14 cellular contexts compared by ENCODE assay signal in the genomic region with DNA sequence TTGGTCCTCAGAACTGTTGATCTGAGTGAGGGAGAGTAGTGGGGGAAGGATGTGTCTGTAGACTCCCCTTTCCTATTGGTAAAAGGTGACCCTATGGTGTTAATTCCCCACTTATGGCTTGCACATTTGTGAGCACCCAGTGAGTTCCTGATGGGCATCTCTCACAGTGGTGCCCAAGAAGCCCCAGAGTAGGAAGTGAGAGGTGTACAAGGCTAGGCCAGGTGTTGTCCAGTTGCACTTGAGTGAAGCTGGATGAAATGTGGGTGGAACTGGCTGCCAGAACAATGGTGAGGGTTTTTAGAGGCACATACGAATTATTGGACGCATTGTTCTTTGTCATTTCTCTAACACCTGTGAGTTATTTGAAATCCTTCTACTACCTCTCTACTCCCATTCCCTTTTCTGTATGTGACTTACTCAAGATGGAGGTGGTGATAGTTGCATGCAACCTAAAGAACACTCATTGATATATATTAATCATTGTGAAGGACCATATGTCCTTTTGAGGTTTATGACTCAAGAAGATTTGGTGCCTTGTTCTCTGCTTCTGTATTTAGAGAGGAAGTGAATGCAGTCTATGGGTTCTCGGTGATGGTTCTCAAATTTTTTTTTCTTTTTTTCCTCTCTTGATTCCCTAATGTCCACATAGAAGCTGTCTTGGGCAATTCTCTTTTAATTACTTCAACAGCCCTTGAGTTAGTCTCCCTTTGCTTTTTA.
DNase-seq lines count a peak whose midpoint lies in the region; ATAC-seq and TF ChIP-seq lines count a peak whose summit lies in the region.
"Had no signal": no experiment of that assay in that cellular context is flagged by ENCODE, and none has a peak within 500 bp of the region (broad histone marks: within the 10 kb centered on the region; RNA-seq: fewer than 3 reads in every experiment).

No MANE protein-coding gene starts in this region.

- in situ Hi-C loops in KBM-7 (cut with MboI; ENCODE audit: low pct_unique_long_range_greater_than_20kb, low sequenced_read_pairs) = no loop called here

- no peaks in the 10 kb centered on the region for H3K27me3 ChIP-seq in SJCRH30

- no peaks in the 10 kb centered on the region for H3K36me3 ChIP-seq in SJCRH30

- no peak overlapping the region for H3K4me3 ChIP-seq in GM12865 (ENCODE audit: low read depth, low read length)
- no peak overlapping the region for H3K4me3 ChIP-seq in SJCRH30

- H3K9me3 ChIP-seq in SJCRH30 (replicated peaks) = no peaks in the 10 kb centered on the region

- no peaks in the 10 kb centered on the region for H3K4me1 ChIP-seq in SJCRH30

- DNase-seq in GM12865 (ENCODE audit: low read depth) (peak; percentile 32), KBM-7 (no peak), SIG-M5 treated with dmso at 0.1 percent for 504 hours (lab: John Stamatoyannopoulos, UW; ENCODE audit: unreplicated experiment) (no peak), SJCRH30 (no peak)
- DNase-seq in activated naive CD4-positive, alpha-beta T cell treated with anti-CD3 and anti-CD28 coated beads, Interleukin-2, amount 50 U/mL, for 72 hours (ENCODE audit: low spot score in 2 of 2) = no peak
- DNase-seq: activated CD4-positive, CD25-positive, alpha-beta regulatory T cell; activated CD8-positive, alpha-beta memory T cell treated with anti-CD3 and anti-CD28 coated beads, Interleukin-2, amount 50 U/mL, for 48 hours; CD8-positive, alpha-beta memory T cell; kidney; NCI-H1930; trophoblast cell had no signal

- no peak overlapping the region for H3K27ac ChIP-seq in SJCRH30

- H3K9me3 Mint-ChIP-seq in activated naive CD4-positive, alpha-beta T cell treated with anti-CD3 and anti-CD28 coated beads, Interleukin-2, amount 50 U/mL, for 72 hours = peaks cover 0 to 3% of the 10 kb centered on the region in 2 donors

- no peak for TF ChIP-seq CTCF in GM12865 (IDR thresholded peaks at IDR 0.05; ENCODE audit: insufficient read depth, low read depth, low read length, missing control alignments)

- H3K36me3 Mint-ChIP-seq in activated naive CD4-positive, alpha-beta T cell treated with anti-CD3 and anti-CD28 coated beads, Interleukin-2, amount 50 U/mL, for 72 hours = no peaks in the 10 kb centered on the region
- H3K36me3 Mint-ChIP-seq: CD8-positive, alpha-beta memory T cell had no signal

- no peak overlapping the region for H3K27ac Mint-ChIP-seq in activated naive CD4-positive, alpha-beta T cell treated with anti-CD3 and anti-CD28 coated beads, Interleukin-2, amount 50 U/mL, for 72 hours
- H3K27ac Mint-ChIP-seq: CD8-positive, alpha-beta memory T cell had no signal

- ATAC-seq in GM19372 (IDR thresholded peaks at IDR 0.05; ENCODE audit: low read depth, unreplicated experiment) (peak; percentile 36), HG02678 (IDR thresholded peaks at IDR 0.05; ENCODE audit: unreplicated experiment) (peak; percentile 61), HG03342 (IDR thresholded peaks at IDR 0.05; ENCODE audit: unreplicated experiment) (peak; percentile 69)
- ATAC-seq in activated naive CD4-positive, alpha-beta T cell treated with anti-CD3 and anti-CD28 coated beads, Interleukin-2, amount 50 U/mL, for 72 hours = no peak

Comparison
In these comparisons a context has a peak if more than half of its experiments do, and no peak if none do; other contexts are left out.
1. ATAC-seq: peak in GM19372 (single experiment), HG02678 (single experiment) and HG03342 (single experiment); none in activated naive CD4-positive, alpha-beta T cell treated with anti-CD3 and anti-CD28 coated beads, Interleukin-2, amount 50 U/mL, for 72 hours (0 of 2).